Comparison of ENCODE assay signal across 1 cellular context in the genomic region with DNA sequence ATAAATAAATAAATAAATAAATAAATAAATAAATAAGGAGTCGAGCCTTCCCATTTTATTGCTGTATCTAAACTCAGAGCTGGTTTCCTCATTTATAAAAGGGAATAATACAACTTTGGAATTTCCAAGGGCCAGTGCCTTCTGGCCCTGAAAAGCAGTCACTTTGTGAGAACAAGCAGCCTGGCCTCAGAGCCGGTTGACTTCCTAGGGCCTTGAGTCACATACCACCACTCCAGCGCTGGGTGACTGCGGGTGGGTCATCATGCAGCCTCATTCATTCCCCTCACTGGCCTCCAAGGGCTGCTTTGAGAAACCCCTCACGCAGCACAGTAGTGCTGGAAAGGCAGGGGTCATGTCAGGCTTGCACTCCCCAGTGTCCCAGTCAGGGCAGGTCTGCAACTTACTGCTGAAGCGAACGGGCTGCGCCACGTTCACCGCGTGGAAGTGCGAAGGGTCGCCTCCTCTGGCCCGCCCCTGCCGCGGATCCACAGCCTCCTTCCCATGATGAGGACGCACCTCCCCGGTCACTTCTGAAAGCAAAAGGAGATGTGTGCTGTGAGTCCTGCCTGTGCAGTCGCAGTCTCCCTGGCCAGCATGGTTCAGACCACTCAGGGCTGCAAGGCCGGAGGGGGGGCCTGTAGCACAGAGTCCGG.
TF ChIP-seq lines count a peak whose summit lies in the region.

No MANE protein-coding gene starts in this region.

TF ChIP-seq in K562, 482 proteins besides CTCF, POLR2A, EP300 and RAD21 (continued from another document and continues in another):
- TF ChIP-seq CBX5 (IDR thresholded peaks at IDR 0.05; ENCODE audit: borderline replicate concordance, low read depth), result no peak
- TF ChIP-seq, protein P1, sequence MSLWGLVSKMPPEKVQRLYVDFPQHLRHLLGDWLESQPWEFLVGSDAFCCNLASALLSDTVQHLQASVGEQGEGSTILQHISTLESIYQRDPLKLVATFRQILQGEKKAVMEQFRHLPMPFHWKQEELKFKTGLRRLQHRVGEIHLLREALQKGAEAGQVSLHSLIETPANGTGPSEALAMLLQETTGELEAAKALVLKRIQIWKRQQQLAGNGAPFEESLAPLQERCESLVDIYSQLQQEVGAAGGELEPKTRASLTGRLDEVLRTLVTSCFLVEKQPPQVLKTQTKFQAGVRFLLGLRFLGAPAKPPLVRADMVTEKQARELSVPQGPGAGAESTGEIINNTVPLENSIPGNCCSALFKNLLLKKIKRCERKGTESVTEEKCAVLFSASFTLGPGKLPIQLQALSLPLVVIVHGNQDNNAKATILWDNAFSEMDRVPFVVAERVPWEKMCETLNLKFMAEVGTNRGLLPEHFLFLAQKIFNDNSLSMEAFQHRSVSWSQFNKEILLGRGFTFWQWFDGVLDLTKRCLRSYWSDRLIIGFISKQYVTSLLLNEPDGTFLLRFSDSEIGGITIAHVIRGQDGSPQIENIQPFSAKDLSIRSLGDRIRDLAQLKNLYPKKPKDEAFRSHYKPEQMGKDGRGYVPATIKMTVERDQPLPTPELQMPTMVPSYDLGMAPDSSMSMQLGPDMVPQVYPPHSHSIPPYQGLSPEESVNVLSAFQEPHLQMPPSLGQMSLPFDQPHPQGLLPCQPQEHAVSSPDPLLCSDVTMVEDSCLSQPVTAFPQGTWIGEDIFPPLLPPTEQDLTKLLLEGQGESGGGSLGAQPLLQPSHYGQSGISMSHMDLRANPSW (CRISPR knock-in tag; IDR thresholded peaks at IDR 0.05), result no peak
- no peak for TF ChIP-seq DIDO1 (tag; IDR thresholded peaks at IDR 0.05; ENCODE audit: low read depth)
- TF ChIP-seq RBBP5 (IDR thresholded peaks at IDR 0.05; ENCODE audit: borderline replicate concordance, insufficient read depth, low read length, poor library complexity, severe bottlenecking), result peak; percentile 8
- peak; percentile 54; the same call in 1 of the 2 replicates for TF ChIP-seq MAX (CRISPR knock-in tag; IDR thresholded peaks at IDR 0.05)
- no peak for TF ChIP-seq TRIM24 (IDR thresholded peaks at IDR 0.05)
- no peak for TF ChIP-seq CEBPB (tag; IDR thresholded peaks at IDR 0.05)
- TF ChIP-seq SMAD1 (IDR thresholded peaks at IDR 0.05; ENCODE audit: low read depth, low read length, partially characterized antibody), result no peak
- TF ChIP-seq ZBTB40 (IDR thresholded peaks at IDR 0.05), result no peak
- no peak for TF ChIP-seq ZBTB40 (CRISPR knock-in tag; IDR thresholded peaks at IDR 0.05)
- no peak for TF ChIP-seq HMGN3 (IDR thresholded peaks at IDR 0.05; ENCODE audit: borderline replicate concordance, extremely low read depth, insufficient read length, low read depth, low read length)
- no peak for TF ChIP-seq MYBL2 (IDR thresholded peaks at IDR 0.05; ENCODE audit: low read depth)
- TF ChIP-seq MYBL2 (CRISPR knock-in tag; IDR thresholded peaks at IDR 0.05; ENCODE audit: borderline replicate concordance), result no peak
- TF ChIP-seq ZNF311 (CRISPR knock-in tag; IDR thresholded peaks at IDR 0.05), result no peak
- TF ChIP-seq DACH1 (IDR thresholded peaks at IDR 0.05; ENCODE audit: partially characterized antibody), result no peak
- TF ChIP-seq ZNF324 (CRISPR knock-in tag; IDR thresholded peaks at IDR 0.05), result no peak
- 0 out of 2 replicates have a peak, but pooled peaks have one; percentile 25 for TF ChIP-seq ETV5 (CRISPR knock-in tag; IDR thresholded peaks at IDR 0.05; ENCODE audit: low read depth)
- TF ChIP-seq ZBTB12 (CRISPR knock-in tag; IDR thresholded peaks at IDR 0.05), result no peak
- TF ChIP-seq NR4A1 (CRISPR knock-in tag; IDR thresholded peaks at IDR 0.05), result no peak
- no peak for TF ChIP-seq NR4A1 (tag; IDR thresholded peaks at IDR 0.05)
- TF ChIP-seq TEAD4 (IDR thresholded peaks at IDR 0.05; ENCODE audit: low read length), result no peak
- no peak; the same call in 1 of the 2 replicates for TF ChIP-seq TEAD4 (CRISPR knock-in tag; IDR thresholded peaks at IDR 0.05; ENCODE audit: borderline replicate concordance)
- TF ChIP-seq, protein P2, sequence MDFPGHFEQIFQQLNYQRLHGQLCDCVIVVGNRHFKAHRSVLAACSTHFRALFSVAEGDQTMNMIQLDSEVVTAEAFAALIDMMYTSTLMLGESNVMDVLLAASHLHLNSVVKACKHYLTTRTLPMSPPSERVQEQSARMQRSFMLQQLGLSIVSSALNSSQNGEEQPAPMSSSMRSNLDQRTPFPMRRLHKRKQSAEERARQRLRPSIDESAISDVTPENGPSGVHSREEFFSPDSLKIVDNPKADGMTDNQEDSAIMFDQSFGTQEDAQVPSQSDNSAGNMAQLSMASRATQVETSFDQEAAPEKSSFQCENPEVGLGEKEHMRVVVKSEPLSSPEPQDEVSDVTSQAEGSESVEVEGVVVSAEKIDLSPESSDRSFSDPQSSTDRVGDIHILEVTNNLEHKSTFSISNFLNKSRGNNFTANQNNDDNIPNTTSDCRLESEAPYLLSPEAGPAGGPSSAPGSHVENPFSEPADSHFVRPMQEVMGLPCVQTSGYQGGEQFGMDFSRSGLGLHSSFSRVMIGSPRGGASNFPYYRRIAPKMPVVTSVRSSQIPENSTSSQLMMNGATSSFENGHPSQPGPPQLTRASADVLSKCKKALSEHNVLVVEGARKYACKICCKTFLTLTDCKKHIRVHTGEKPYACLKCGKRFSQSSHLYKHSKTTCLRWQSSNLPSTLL (IDR thresholded peaks at IDR 0.05), result no peak
- peak; percentile 7 for TF ChIP-seq SETDB1 (IDR thresholded peaks at IDR 0.05; ENCODE audit: low read length)
- no peak for TF ChIP-seq ATF1 (CRISPR knock-in tag; IDR thresholded peaks at IDR 0.05)
- TF ChIP-seq ATF1 (tag; IDR thresholded peaks at IDR 0.05), result no peak
- TF ChIP-seq ZNF408 (CRISPR knock-in tag; IDR thresholded peaks at IDR 0.05; ENCODE audit: low read depth), result no peak
- TF ChIP-seq SOX6 (IDR thresholded peaks at IDR 0.05), result no peak
- peak; percentile 86 for TF ChIP-seq IRF2 (CRISPR knock-in tag; IDR thresholded peaks at IDR 0.05)
- no peak for TF ChIP-seq TGIF2 (CRISPR knock-in tag; IDR thresholded peaks at IDR 0.05)
- TF ChIP-seq POLR2G (IDR thresholded peaks at IDR 0.05; ENCODE audit: low read depth, low read length), result peak; percentile 54
- no peak for TF ChIP-seq HMG20A (CRISPR knock-in tag; conservative IDR thresholded peaks at IDR 0.05)
- TF ChIP-seq IFI16 (CRISPR knock-in tag; IDR thresholded peaks at IDR 0.05), result no peak
- TF ChIP-seq KAT7 (CRISPR knock-in tag; IDR thresholded peaks at IDR 0.05; ENCODE audit: borderline replicate concordance), result no peak
- no peak for TF ChIP-seq TAL1 (IDR thresholded peaks at IDR 0.05)
- TF ChIP-seq, protein P3, sequence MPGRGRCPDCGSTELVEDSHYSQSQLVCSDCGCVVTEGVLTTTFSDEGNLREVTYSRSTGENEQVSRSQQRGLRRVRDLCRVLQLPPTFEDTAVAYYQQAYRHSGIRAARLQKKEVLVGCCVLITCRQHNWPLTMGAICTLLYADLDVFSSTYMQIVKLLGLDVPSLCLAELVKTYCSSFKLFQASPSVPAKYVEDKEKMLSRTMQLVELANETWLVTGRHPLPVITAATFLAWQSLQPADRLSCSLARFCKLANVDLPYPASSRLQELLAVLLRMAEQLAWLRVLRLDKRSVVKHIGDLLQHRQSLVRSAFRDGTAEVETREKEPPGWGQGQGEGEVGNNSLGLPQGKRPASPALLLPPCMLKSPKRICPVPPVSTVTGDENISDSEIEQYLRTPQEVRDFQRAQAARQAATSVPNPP (IDR thresholded peaks at IDR 0.05; ENCODE audit: borderline replicate concordance, insufficient read depth, insufficient read length), result no peak
- TF ChIP-seq KLF10 (CRISPR knock-in tag; IDR thresholded peaks at IDR 0.05), result no peak
- TF ChIP-seq JUN (IDR thresholded peaks at IDR 0.05; ENCODE audit: borderline replicate concordance, low read depth, low read length), result no peak
- TF ChIP-seq JUN (CRISPR knock-in tag; IDR thresholded peaks at IDR 0.05; ENCODE audit: borderline replicate concordance), result no peak
- TF ChIP-seq FOXA1 (IDR thresholded peaks at IDR 0.05; ENCODE audit: borderline replicate concordance), result no peak
- no peak for TF ChIP-seq GTF2E2 (tag; IDR thresholded peaks at IDR 0.05)
- no peak for TF ChIP-seq EP400 (IDR thresholded peaks at IDR 0.05)
- no peak for TF ChIP-seq ZZZ3 (IDR thresholded peaks at IDR 0.05)
- TF ChIP-seq ZC3H4 (CRISPR knock-in tag; IDR thresholded peaks at IDR 0.05; ENCODE audit: borderline replicate concordance), result 0 out of 2 replicates have a peak, but pooled peaks have one; percentile 24
- TF ChIP-seq, protein P4, sequence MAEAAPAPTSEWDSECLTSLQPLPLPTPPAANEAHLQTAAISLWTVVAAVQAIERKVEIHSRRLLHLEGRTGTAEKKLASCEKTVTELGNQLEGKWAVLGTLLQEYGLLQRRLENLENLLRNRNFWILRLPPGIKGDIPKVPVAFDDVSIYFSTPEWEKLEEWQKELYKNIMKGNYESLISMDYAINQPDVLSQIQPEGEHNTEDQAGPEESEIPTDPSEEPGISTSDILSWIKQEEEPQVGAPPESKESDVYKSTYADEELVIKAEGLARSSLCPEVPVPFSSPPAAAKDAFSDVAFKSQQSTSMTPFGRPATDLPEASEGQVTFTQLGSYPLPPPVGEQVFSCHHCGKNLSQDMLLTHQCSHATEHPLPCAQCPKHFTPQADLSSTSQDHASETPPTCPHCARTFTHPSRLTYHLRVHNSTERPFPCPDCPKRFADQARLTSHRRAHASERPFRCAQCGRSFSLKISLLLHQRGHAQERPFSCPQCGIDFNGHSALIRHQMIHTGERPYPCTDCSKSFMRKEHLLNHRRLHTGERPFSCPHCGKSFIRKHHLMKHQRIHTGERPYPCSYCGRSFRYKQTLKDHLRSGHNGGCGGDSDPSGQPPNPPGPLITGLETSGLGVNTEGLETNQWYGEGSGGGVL (CRISPR knock-in tag; IDR thresholded peaks at IDR 0.05), result no peak
- no peak for TF ChIP-seq SMARCA4 (IDR thresholded peaks at IDR 0.05)
- peak; percentile 60 for TF ChIP-seq WHSC1 (IDR thresholded peaks at IDR 0.05; ENCODE audit: low read length)
- TF ChIP-seq RBM34 (IDR thresholded peaks at IDR 0.05; ENCODE audit: borderline replicate concordance, insufficient read depth, low read length), result no peak
- no peak for TF ChIP-seq RBM15 (IDR thresholded peaks at IDR 0.05; ENCODE audit: insufficient read depth, low read length)
- no peak for TF ChIP-seq PTTG1 (tag; IDR thresholded peaks at IDR 0.05; ENCODE audit: low read depth)
- TF ChIP-seq RBM22 (IDR thresholded peaks at IDR 0.05; ENCODE audit: low read depth, low read length, poor library complexity, severe bottlenecking), result peak; percentile 76
